In the genomic region with DNA sequence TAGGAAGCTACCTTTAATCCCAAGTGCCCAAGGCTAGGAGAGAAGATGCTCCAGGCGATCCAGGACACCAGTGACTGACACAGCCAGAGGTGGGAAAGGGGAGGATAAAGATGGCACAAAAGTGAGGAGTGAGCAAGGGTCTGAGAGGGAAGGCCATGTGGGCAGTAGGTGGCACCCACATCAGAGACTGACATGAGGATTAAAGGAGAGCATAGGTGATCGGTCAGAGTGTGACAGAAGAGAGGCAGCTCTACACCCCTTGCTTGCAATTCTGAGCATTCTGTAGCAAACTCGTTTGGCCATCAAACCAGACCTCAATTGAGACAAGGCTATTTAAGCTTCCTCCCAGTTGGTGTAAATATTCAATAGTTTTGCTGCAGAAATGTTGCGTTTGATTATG, we compare ENCODE assay signal across 1 cellular context.
TF ChIP-seq lines count a peak whose summit lies in the region.

No MANE protein-coding gene starts in this region.

TF ChIP-seq in GM12891, 5 proteins besides CTCF, POLR2A, EP300 and RAD21:
- TF ChIP-seq POLR2AphosphoS5 (IDR thresholded peaks at IDR 0.05; ENCODE audit: low read depth, low read length) (peak; percentile 49; the same call in 1 of the 2 replicates), TAF1 (IDR thresholded peaks at IDR 0.05; ENCODE audit: low read depth, low read length) (0 out of 2 replicates have a peak, but pooled peaks have one; percentile 43), POU2F2 (IDR thresholded peaks at IDR 0.05; ENCODE audit: low read depth, low read length) (no peak)
TF ChIP-seq in GM12891: peak in this region for 2.
